32 cellular contexts compared by ENCODE assay signal in genomic region chr7:12590559-12590958, GRCh38. TPM values are rescaled to one million over a fixed set of nuclear protein-coding genes. Genes with fewer than 3 reads are reported as not detected.
"Had no signal": no experiment of that assay in that cellular context is flagged by ENCODE, and none has a peak within 500 bp of the region (broad histone marks: within the 10 kb centered on the region; RNA-seq: fewer than 3 reads in every experiment).

No MANE protein-coding gene starts in this region.

- ATAC-seq: activated CD4-positive, alpha-beta T cell treated with anti-CD3 and anti-CD28 coated beads for 36 hours; activated CD4-positive, CD25-positive, alpha-beta regulatory T cell treated with anti-CD3 and anti-CD28 coated beads, Interleukin-2, amount 50 U/mL, for 24 hours; activated CD8-positive, alpha-beta memory T cell treated with anti-CD3 and anti-CD28 coated beads, Interleukin-2, amount 10 ng/mL, durations not matched to agents 7 days and 5 days; activated CD8-positive, alpha-beta T cell treated with anti-CD3 and anti-CD28 coated beads for 36 hours; activated CD8-positive, alpha-beta T cell treated with anti-CD3 and anti-CD28 coated beads, Interleukin-2, amount 10 ng/mL, durations not matched to agents 7 days and 5 days; T-helper 17 cell; WTC11 had no signal

- DNase-seq: activated B cell treated with CpG ODN at 0.5 μM for 24 hours; activated CD4-positive, alpha-beta memory T cell treated with anti-CD3 and anti-CD28 coated beads for 36 hours; activated CD4-positive, alpha-beta memory T cell treated with anti-CD3 and anti-CD28 coated beads, Interleukin-2, amount 10 ng/mL, durations not matched to agents 7 days and 5 days; activated CD4-positive, alpha-beta T cell treated with anti-CD3 and anti-CD28 coated beads for 1 hour; activated CD4-positive, alpha-beta T cell treated with anti-CD3 and anti-CD28 coated beads for 36 hours; activated CD4-positive, alpha-beta T cell treated with anti-CD3 and anti-CD28 coated beads for 4 hours; activated CD4-positive, alpha-beta T cell treated with anti-CD3 and anti-CD28 coated beads for 48 hours; activated CD4-positive, alpha-beta T cell treated with anti-CD3 and anti-CD28 coated beads, Interleukin-2, amount 10 ng/mL, durations not matched to agents 24 days and 14 days; activated CD4-positive, alpha-beta T cell treated with anti-CD3 and anti-CD28 coated beads, Interleukin-2, amount 10 ng/mL, durations not matched to agents 7 days and 5 days; activated CD4-positive, alpha-beta T cell treated with anti-CD3 and anti-CD28 coated beads, Interleukin-2, amount 50 U/mL, for 1 hour; activated CD4-positive, alpha-beta T cell treated with anti-CD3 and anti-CD28 coated beads, Interleukin-2, amount 50 U/mL, for 4 hours; activated CD4-positive, alpha-beta T cell treated with anti-CD3 and anti-CD28 coated beads, Interleukin-2, amount 50 U/mL, for 48 hours; activated CD4-positive, CD25-positive, alpha-beta regulatory T cell; activated CD4-positive, CD25-positive, alpha-beta regulatory T cell treated with anti-CD3 and anti-CD28 coated beads, Interleukin-2, amount 50 U/mL, for 72 hours; activated CD8-positive, alpha-beta memory T cell treated with anti-CD3 and anti-CD28 coated beads for 24 hours; activated CD8-positive, alpha-beta memory T cell treated with anti-CD3 and anti-CD28 coated beads, Interleukin-2, amount 10 ng/mL, durations not matched to agents 7 days and 5 days; activated CD8-positive, alpha-beta memory T cell treated with anti-CD3 and anti-CD28 coated beads, Interleukin-2, amount 50 U/mL, for 4 hours; activated CD8-positive, alpha-beta memory T cell treated with anti-CD3 and anti-CD28 coated beads, Interleukin-2, amount 50 U/mL, for 48 hours; activated CD8-positive, alpha-beta T cell treated with anti-CD3 and anti-CD28 coated beads for 36 hours; activated CD8-positive, alpha-beta T cell treated with anti-CD3 and anti-CD28 coated beads, Interleukin-2, amount 10 ng/mL, durations not matched to agents 7 days and 5 days; activated T-cell treated with anti-CD3 and anti-CD28 coated beads for 4 hours; activated T-cell treated with anti-CD3 and anti-CD28 coated beads, Interleukin-2, amount 50 U/mL, for 1 hour; T-helper 1 cell; T-helper 17 cell; T-helper 2 cell; T-helper 9 cell; T1000; WERI-Rb-1 had no signal

- FAIRE-seq: TTC549 had no signal

- H3K36me3 ChIP-seq: WERI-Rb-1 had no signal

- H3K27ac ChIP-seq: VCaP, WERI-Rb-1 had no signal

RNA-seq across cellular contexts. Expression of gene SCIN, which starts 20.0 kb away (rescaled TPM):
- total RNA-seq: activated B cell treated with CpG ODN at 0.5 μM for 24 hours; activated CD4-positive, alpha-beta T cell treated with anti-CD3 and anti-CD28 coated beads, Interleukin-2, amount 10 ng/mL, durations not matched to agents 24 days and 14 days; activated CD8-positive, alpha-beta T cell treated with anti-CD3 and anti-CD28 coated beads for 36 hours had no signal
